12 cellular contexts compared by ENCODE assay signal in genomic region chr11:47607380-47607779, GRCh38. TPM values are rescaled to one million over a fixed set of nuclear protein-coding genes. Genes with fewer than 3 reads are reported as not detected.
DNase-seq lines count a peak whose midpoint lies in the region; ATAC-seq and TF ChIP-seq lines count a peak whose summit lies in the region.
"Had no signal": no experiment of that assay in that cellular context is flagged by ENCODE, and none has a peak within 500 bp of the region (broad histone marks: within the 10 kb centered on the region; RNA-seq: fewer than 3 reads in every experiment).

No MANE protein-coding gene starts in this region.

- no peak overlapping the region for H3K27ac Mint-ChIP-seq in effector memory CD8-positive, alpha-beta T cell

- H3K27me3 Mint-ChIP-seq in effector memory CD8-positive, alpha-beta T cell, result no peaks in the 10 kb centered on the region

- in situ Hi-C loops in astrocyte of the spinal cord (cut with HindIII; ENCODE audit: low sequenced_read_pairs), result no loop called here

- H3K4me3 Mint-ChIP-seq in effector memory CD8-positive, alpha-beta T cell, result no peak overlapping the region

- no peaks in the 10 kb centered on the region for H3K9me3 Mint-ChIP-seq in effector memory CD8-positive, alpha-beta T cell

- peak; percentile 65 to 67 for ATAC-seq in right cardiac atrium
- ATAC-seq in HG03135 (IDR thresholded peaks at IDR 0.05; ENCODE audit: unreplicated experiment), result no peak
- ATAC-seq in effector memory CD8-positive, alpha-beta T cell (replicated peaks), result no peak
- ATAC-seq in GM21526 (IDR thresholded peaks at IDR 0.05; ENCODE audit: low FRiP score, unreplicated experiment), result no peak
- no peak for ATAC-seq in GM18519 (IDR thresholded peaks at IDR 0.05; ENCODE audit: low FRiP score, unreplicated experiment)

- peaks cover 0 to 3% of the 10 kb centered on the region in 2 donors for H3K4me1 Mint-ChIP-seq in effector memory CD8-positive, alpha-beta T cell (ENCODE audit: low read depth in 2 of 2)

- H3K36me3 Mint-ChIP-seq in effector memory CD8-positive, alpha-beta T cell (ENCODE audit: insufficient read depth), result peaks cover 6% of the 10 kb centered on the region

- intact Hi-C loops in right cardiac atrium (cut with DNase I), result no loop called here

- no peak for TF ChIP-seq CTCF in astrocyte of the spinal cord (IDR thresholded peaks at IDR 0.05; ENCODE audit: low read depth, low read length)

- H3K9me3 ChIP-seq in right cardiac atrium (ENCODE audit: control insufficient read depth, low read length), result no peaks in the 10 kb centered on the region

- DNase-seq in GM04504 (ENCODE audit: low read depth) (peak; percentile 83), astrocyte of the spinal cord (ENCODE audit: low read depth, low spot score) (peak; percentile 91), right cardiac atrium (peak; percentile 53 to 81 (median 73)), smooth muscle cell of the brain vasculature (ENCODE audit: low read depth, low spot score) (peak; percentile 80)
- DNase-seq in effector memory CD8-positive, alpha-beta T cell, result no peak
- DNase-seq: activated T-cell treated with anti-CD3 and anti-CD28 coated beads for 4 hours; NCI-H526 treated with DMSO at 0.1 percent for 48 hours; stimulated activated CD4-positive, alpha-beta T cell treated with anti-CD3 and anti-CD28 coated beads, Interleukin-4, amount 100 ng/mL, for 4 hours; T-helper 2 cell had no signal

- no peak overlapping the region for H3K4me3 ChIP-seq in astrocyte of the spinal cord (ENCODE audit: low read depth, low read length)
- no peak overlapping the region for H3K4me3 ChIP-seq in right cardiac atrium (ENCODE audit: low read length)

- WGBS in right cardiac atrium, result 30% methylated on average over 7 of the region's 7 CpGs

- no peak overlapping the region for H3K27ac ChIP-seq in right cardiac atrium (ENCODE audit: low read length)

- no peaks in the 10 kb centered on the region for H3K27me3 ChIP-seq in right cardiac atrium (ENCODE audit: control insufficient read depth, insufficient read depth)

- H3K4me1 ChIP-seq in right cardiac atrium (ENCODE audit: control insufficient read depth, insufficient read depth, low read length), result peaks cover 8% of the 10 kb centered on the region

RNA-seq across cellular contexts. Expression of gene C1QTNF4, which starts 13.2 kb away (rescaled TPM):
- total RNA-seq in right cardiac atrium, result under 1 TPM; 0.33 to 0.74 (median 0.48) TPM
- polyA plus RNA-seq in right cardiac atrium, result 0.68 TPM

RNA-seq across cellular contexts. Expression of gene FAM180B, which starts 20.9 kb away (rescaled TPM):
- total RNA-seq in right cardiac atrium, result under 1 TPM in 2 of 4 donors, not detected in 2; 0.17 to 0.32 TPM
- 0.25 TPM for polyA plus RNA-seq in right cardiac atrium

RNA-seq across cellular contexts. Expression of gene NDUFS3, which starts 28.5 kb away (rescaled TPM):
- 100 to 1,000 TPM; 143 to 189 (median 165) TPM for total RNA-seq in right cardiac atrium
- 260 TPM for polyA plus RNA-seq in right cardiac atrium

RNA-seq across cellular contexts. Expression of gene KBTBD4, which starts 28.6 kb away (rescaled TPM):
- 10 to 100 TPM; 14.2 to 18.1 (median 14.6) TPM for total RNA-seq in right cardiac atrium
- 8.1 TPM for polyA plus RNA-seq in right cardiac atrium

RNA-seq across cellular contexts. Expression of gene MTCH2, which starts 35.0 kb away (rescaled TPM):
- total RNA-seq in right cardiac atrium, result 10 to 100 TPM; 68.4 to 78.6 (median 74.1) TPM
- 43.9 TPM for polyA plus RNA-seq in right cardiac atrium

Comparison
In these comparisons a context has a peak if more than half of its experiments do, and no peak if none do; other contexts are left out.
1. DNase-seq: peak in GM04504 (single experiment), astrocyte of the spinal cord (single experiment), right cardiac atrium (3 of 3) and smooth muscle cell of the brain vasculature (single experiment); none in effector memory CD8-positive, alpha-beta T cell (0 of 3).
2. ATAC-seq: peak in right cardiac atrium (2 of 2); none in HG03135 (single experiment), effector memory CD8-positive, alpha-beta T cell (single experiment), GM21526 (single experiment) and GM18519 (single experiment).